1 cellular context compared by ENCODE assay signal in the genomic region with DNA sequence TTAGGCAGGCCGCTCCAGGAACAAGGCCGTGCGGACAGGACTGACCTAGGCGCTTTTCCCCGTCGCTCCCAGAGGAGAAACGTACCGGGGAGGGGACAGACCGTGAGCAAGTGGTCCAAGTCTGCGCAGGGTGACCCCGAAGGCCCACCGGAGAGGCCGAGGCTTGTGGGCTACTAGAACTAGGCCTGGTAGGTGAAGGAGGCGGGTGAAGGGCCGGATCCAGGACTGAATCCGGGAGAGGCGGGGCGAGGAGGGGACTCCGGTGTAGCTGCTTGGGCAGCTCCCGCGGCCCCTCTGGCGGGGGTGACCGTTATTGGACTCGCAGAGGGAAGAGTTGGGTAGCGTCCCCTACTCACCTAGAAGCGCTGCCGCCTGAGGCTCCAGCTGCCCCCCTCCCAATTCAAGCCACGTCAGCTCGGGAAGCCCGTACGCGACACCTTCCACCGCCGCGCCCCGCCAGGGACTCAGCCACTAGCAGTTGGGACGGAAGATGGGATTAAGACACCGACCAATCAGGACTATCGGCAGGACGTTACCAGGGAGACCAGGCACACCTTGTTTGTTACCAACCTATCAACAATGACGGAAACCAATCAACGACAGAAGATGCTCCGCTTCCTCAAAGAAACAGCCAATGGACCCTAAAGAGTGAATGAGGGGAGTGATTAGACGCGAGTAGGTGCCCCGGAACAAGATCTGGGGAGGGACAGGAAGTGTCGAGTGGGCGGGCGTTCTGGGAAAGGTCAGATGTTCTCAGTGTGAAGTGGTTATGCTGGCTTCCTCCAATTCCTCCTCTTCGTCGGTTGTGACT.
A peak's percentile ranks its signal among the peaks of the same experiment; 100 is the strongest.
TF ChIP-seq lines count a peak whose summit lies in the region.

A gene with protein sequence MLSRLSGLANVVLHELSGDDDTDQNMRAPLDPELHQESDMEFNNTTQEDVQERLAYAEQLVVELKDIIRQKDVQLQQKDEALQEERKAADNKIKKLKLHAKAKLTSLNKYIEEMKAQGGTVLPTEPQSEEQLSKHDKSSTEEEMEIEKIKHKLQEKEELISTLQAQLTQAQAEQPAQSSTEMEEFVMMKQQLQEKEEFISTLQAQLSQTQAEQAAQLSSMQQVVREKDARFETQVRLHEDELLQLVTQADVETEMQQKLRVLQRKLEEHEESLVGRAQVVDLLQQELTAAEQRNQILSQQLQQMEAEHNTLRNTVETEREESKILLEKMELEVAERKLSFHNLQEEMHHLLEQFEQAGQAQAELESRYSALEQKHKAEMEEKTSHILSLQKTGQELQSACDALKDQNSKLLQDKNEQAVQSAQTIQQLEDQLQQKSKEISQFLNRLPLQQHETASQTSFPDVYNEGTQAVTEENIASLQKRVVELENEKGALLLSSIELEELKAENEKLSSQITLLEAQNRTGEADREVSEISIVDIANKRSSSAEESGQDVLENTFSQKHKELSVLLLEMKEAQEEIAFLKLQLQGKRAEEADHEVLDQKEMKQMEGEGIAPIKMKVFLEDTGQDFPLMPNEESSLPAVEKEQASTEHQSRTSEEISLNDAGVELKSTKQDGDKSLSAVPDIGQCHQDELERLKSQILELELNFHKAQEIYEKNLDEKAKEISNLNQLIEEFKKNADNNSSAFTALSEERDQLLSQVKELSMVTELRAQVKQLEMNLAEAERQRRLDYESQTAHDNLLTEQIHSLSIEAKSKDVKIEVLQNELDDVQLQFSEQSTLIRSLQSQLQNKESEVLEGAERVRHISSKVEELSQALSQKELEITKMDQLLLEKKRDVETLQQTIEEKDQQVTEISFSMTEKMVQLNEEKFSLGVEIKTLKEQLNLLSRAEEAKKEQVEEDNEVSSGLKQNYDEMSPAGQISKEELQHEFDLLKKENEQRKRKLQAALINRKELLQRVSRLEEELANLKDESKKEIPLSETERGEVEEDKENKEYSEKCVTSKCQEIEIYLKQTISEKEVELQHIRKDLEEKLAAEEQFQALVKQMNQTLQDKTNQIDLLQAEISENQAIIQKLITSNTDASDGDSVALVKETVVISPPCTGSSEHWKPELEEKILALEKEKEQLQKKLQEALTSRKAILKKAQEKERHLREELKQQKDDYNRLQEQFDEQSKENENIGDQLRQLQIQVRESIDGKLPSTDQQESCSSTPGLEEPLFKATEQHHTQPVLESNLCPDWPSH (N-terminal part only) (minus strand): TSS at position 466 of the 811 bp plus-strand sequence. CDS start 18,770 bp downstream, outside the sequence.

TF ChIP-seq in HepG2, 621 proteins besides CTCF, POLR2A, EP300 and RAD21 (continued from another document and continues in another):
- TF ChIP-seq, protein P1, sequence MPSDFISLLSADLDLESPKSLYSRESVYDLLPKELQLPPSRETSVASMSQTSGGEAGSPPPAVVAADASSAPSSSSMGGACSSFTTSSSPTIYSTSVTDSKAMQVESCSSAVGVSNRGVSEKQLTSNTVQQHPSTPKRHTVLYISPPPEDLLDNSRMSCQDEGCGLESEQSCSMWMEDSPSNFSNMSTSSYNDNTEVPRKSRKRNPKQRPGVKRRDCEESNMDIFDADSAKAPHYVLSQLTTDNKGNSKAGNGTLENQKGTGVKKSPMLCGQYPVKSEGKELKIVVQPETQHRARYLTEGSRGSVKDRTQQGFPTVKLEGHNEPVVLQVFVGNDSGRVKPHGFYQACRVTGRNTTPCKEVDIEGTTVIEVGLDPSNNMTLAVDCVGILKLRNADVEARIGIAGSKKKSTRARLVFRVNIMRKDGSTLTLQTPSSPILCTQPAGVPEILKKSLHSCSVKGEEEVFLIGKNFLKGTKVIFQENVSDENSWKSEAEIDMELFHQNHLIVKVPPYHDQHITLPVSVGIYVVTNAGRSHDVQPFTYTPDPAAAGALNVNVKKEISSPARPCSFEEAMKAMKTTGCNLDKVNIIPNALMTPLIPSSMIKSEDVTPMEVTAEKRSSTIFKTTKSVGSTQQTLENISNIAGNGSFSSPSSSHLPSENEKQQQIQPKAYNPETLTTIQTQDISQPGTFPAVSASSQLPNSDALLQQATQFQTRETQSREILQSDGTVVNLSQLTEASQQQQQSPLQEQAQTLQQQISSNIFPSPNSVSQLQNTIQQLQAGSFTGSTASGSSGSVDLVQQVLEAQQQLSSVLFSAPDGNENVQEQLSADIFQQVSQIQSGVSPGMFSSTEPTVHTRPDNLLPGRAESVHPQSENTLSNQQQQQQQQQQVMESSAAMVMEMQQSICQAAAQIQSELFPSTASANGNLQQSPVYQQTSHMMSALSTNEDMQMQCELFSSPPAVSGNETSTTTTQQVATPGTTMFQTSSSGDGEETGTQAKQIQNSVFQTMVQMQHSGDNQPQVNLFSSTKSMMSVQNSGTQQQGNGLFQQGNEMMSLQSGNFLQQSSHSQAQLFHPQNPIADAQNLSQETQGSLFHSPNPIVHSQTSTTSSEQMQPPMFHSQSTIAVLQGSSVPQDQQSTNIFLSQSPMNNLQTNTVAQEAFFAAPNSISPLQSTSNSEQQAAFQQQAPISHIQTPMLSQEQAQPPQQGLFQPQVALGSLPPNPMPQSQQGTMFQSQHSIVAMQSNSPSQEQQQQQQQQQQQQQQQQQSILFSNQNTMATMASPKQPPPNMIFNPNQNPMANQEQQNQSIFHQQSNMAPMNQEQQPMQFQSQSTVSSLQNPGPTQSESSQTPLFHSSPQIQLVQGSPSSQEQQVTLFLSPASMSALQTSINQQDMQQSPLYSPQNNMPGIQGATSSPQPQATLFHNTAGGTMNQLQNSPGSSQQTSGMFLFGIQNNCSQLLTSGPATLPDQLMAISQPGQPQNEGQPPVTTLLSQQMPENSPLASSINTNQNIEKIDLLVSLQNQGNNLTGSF (CRISPR knock-in tag; IDR thresholded peaks at IDR 0.05): peak; percentile 51; the same call in 1 of the 2 replicates
- TF ChIP-seq, protein P2, sequence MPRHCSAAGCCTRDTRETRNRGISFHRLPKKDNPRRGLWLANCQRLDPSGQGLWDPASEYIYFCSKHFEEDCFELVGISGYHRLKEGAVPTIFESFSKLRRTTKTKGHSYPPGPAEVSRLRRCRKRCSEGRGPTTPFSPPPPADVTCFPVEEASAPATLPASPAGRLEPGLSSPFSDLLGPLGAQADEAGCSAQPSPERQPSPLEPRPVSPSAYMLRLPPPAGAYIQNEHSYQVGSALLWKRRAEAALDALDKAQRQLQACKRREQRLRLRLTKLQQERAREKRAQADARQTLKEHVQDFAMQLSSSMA (CRISPR knock-in tag; IDR thresholded peaks at IDR 0.05): 0 out of 2 replicates have a peak, but pooled peaks have one; percentile 45
- TF ChIP-seq ZFYVE20 (CRISPR knock-in tag; IDR thresholded peaks at IDR 0.05; ENCODE audit: borderline replicate concordance, low read depth) (no peak), CENPT (CRISPR knock-in tag; IDR thresholded peaks at IDR 0.05; ENCODE audit: low read depth) (no peak), SP2 (CRISPR knock-in tag; IDR thresholded peaks at IDR 0.05) (peak; percentile 90), SIN3B (IDR thresholded peaks at IDR 0.05; ENCODE audit: low read length) (0 out of 2 replicates have a peak, but pooled peaks have one; percentile 53), HNRNPLL (IDR thresholded peaks at IDR 0.05; ENCODE audit: low read depth, low read length, poor library complexity, severe bottlenecking) (peak; percentile 76), ZNF841 (CRISPR knock-in tag; IDR thresholded peaks at IDR 0.05; ENCODE audit: borderline replicate concordance) (no peak), SOX5 (CRISPR knock-in tag; IDR thresholded peaks at IDR 0.05; ENCODE audit: borderline replicate concordance) (peak; percentile 33; the same call in 1 of the 2 replicates), MED1 (CRISPR knock-in tag; IDR thresholded peaks at IDR 0.05) (peak; percentile 49), PHF21A (CRISPR knock-in tag; IDR thresholded peaks at IDR 0.05) (peak; percentile 76), ZNF639 (CRISPR knock-in tag; conservative IDR thresholded peaks at IDR 0.05) (peak; percentile 34; the same call in 1 of the 2 replicates), TCF7 (IDR thresholded peaks at IDR 0.05; ENCODE audit: low read depth) (no peak), TP53 (CRISPR knock-in tag; conservative IDR thresholded peaks at IDR 0.05) (peak; percentile 29; the same call in 1 of the 2 replicates), GPBP1L1 (CRISPR knock-in tag; IDR thresholded peaks at IDR 0.05) (no peak), ATAD3A (CRISPR knock-in tag; IDR thresholded peaks at IDR 0.05) (no peak), GTF2F1 (IDR thresholded peaks at IDR 0.05; ENCODE audit: low read length) (no peak), AKNA (CRISPR knock-in tag; IDR thresholded peaks at IDR 0.05; ENCODE audit: borderline replicate concordance) (peak; percentile 91), NFKBIZ (CRISPR knock-in tag; IDR thresholded peaks at IDR 0.05) (0 out of 2 replicates have a peak, but pooled peaks have one; percentile 23), ZNF567 (CRISPR knock-in tag; IDR thresholded peaks at IDR 0.05; ENCODE audit: borderline replicate concordance) (0 out of 2 replicates have a peak, but pooled peaks have one; percentile 42), NFATC3 (CRISPR knock-in tag; IDR thresholded peaks at IDR 0.05) (no peak), MYNN (CRISPR knock-in tag; IDR thresholded peaks at IDR 0.05; ENCODE audit: low read depth) (no peak; the same call in 1 of the 2 replicates), ZNF451 (CRISPR knock-in tag; IDR thresholded peaks at IDR 0.05) (no peak)
- TF ChIP-seq, protein P3, sequence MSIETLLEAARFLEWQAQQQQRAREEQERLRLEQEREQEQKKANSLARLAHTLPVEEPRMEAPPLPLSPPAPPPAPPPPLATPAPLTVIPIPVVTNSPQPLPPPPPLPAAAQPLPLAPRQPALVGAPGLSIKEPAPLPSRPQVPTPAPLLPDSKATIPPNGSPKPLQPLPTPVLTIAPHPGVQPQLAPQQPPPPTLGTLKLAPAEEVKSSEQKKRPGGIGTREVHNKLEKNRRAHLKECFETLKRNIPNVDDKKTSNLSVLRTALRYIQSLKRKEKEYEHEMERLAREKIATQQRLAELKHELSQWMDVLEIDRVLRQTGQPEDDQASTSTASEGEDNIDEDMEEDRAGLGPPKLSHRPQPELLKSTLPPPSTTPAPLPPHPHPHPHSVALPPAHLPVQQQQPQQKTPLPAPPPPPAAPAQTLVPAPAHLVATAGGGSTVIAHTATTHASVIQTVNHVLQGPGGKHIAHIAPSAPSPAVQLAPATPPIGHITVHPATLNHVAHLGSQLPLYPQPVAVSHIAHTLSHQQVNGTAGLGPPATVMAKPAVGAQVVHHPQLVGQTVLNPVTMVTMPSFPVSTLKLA (IDR thresholded peaks at IDR 0.05): peak; percentile 67
- TF ChIP-seq, protein P4, sequence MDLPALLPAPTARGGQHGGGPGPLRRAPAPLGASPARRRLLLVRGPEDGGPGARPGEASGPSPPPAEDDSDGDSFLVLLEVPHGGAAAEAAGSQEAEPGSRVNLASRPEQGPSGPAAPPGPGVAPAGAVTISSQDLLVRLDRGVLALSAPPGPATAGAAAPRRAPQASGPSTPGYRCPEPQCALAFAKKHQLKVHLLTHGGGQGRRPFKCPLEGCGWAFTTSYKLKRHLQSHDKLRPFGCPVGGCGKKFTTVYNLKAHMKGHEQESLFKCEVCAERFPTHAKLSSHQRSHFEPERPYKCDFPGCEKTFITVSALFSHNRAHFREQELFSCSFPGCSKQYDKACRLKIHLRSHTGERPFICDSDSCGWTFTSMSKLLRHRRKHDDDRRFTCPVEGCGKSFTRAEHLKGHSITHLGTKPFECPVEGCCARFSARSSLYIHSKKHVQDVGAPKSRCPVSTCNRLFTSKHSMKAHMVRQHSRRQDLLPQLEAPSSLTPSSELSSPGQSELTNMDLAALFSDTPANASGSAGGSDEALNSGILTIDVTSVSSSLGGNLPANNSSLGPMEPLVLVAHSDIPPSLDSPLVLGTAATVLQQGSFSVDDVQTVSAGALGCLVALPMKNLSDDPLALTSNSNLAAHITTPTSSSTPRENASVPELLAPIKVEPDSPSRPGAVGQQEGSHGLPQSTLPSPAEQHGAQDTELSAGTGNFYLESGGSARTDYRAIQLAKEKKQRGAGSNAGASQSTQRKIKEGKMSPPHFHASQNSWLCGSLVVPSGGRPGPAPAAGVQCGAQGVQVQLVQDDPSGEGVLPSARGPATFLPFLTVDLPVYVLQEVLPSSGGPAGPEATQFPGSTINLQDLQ (CRISPR knock-in tag; IDR thresholded peaks at IDR 0.05): 0 out of 2 replicates have a peak, but pooled peaks have one; percentile 24
